Comparison of ENCODE assay signal across 1 cellular context in the genomic region with DNA sequence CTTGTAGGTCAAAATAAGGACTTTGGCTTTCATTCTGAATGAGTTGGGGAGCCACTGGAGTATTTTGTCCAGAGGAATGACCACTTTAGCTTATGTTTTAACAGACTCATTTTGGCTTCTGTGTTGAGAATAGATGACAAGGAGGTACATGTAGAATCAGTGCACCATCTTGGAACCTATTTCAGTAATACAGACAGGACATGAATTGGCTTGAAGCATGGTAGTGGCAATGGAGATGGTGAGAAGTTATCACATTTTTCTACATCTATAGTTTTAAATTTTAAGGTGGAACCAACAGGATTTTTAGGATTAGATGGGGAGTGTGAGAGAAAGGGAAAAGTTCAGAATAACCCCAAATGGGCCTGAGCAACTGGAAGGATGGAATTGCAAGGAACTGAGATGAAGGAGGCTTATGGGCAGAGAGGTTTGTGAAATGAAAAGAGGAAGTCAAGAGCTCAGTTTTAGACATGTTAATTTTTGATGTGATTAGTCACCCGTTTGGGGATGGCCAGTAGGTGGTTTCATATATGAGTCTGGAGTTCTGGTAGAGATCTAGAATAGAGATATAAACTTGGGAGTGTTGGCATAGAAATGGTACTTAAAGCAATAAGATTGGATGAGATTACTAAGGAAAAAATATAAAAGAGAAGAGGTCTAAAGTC.
TF ChIP-seq lines count a peak whose summit lies in the region.

No MANE protein-coding gene starts in this region.

TF ChIP-seq in SK-N-SH, 30 proteins besides CTCF, POLR2A, EP300 and RAD21 (continued from another document):
- TF ChIP-seq, protein P1, sequence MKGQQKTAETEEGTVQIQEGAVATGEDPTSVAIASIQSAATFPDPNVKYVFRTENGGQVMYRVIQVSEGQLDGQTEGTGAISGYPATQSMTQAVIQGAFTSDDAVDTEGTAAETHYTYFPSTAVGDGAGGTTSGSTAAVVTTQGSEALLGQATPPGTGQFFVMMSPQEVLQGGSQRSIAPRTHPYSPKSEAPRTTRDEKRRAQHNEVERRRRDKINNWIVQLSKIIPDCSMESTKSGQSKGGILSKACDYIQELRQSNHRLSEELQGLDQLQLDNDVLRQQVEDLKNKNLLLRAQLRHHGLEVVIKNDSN (IDR thresholded peaks at IDR 0.05; ENCODE audit: borderline replicate concordance, low read depth): no peak
- TF ChIP-seq NRF1 (IDR thresholded peaks at IDR 0.05; ENCODE audit: low read depth, low read length): no peak
- TF ChIP-seq TAF1 (IDR thresholded peaks at IDR 0.05; ENCODE audit: borderline replicate concordance, low read depth, low read length): no peak
- no peak for TF ChIP-seq TCF12 (IDR thresholded peaks at IDR 0.05)
- no peak for TF ChIP-seq FOXJ3 (CRISPR knock-in tag; IDR thresholded peaks at IDR 0.05)
- no peak for TF ChIP-seq RXRA (IDR thresholded peaks at IDR 0.05; ENCODE audit: borderline replicate concordance, low read depth)
- no peak for TF ChIP-seq POLR2AphosphoS5 (IDR thresholded peaks at IDR 0.05; ENCODE audit: low read depth, low read length)
- no peak for TF ChIP-seq GATA2 (CRISPR knock-in tag; IDR thresholded peaks at IDR 0.05)
- TF ChIP-seq FOXM1 (IDR thresholded peaks at IDR 0.05; ENCODE audit: low read depth): no peak
- TF ChIP-seq, protein P2, sequence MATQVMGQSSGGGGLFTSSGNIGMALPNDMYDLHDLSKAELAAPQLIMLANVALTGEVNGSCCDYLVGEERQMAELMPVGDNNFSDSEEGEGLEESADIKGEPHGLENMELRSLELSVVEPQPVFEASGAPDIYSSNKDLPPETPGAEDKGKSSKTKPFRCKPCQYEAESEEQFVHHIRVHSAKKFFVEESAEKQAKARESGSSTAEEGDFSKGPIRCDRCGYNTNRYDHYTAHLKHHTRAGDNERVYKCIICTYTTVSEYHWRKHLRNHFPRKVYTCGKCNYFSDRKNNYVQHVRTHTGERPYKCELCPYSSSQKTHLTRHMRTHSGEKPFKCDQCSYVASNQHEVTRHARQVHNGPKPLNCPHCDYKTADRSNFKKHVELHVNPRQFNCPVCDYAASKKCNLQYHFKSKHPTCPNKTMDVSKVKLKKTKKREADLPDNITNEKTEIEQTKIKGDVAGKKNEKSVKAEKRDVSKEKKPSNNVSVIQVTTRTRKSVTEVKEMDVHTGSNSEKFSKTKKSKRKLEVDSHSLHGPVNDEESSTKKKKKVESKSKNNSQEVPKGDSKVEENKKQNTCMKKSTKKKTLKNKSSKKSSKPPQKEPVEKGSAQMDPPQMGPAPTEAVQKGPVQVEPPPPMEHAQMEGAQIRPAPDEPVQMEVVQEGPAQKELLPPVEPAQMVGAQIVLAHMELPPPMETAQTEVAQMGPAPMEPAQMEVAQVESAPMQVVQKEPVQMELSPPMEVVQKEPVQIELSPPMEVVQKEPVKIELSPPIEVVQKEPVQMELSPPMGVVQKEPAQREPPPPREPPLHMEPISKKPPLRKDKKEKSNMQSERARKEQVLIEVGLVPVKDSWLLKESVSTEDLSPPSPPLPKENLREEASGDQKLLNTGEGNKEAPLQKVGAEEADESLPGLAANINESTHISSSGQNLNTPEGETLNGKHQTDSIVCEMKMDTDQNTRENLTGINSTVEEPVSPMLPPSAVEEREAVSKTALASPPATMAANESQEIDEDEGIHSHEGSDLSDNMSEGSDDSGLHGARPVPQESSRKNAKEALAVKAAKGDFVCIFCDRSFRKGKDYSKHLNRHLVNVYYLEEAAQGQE (IDR thresholded peaks at IDR 0.05; ENCODE audit: low read depth, low read length): no peak
- TF ChIP-seq SMC3 (IDR thresholded peaks at IDR 0.05; ENCODE audit: low read depth, low read length): no peak
- TF ChIP-seq, protein P3, sequence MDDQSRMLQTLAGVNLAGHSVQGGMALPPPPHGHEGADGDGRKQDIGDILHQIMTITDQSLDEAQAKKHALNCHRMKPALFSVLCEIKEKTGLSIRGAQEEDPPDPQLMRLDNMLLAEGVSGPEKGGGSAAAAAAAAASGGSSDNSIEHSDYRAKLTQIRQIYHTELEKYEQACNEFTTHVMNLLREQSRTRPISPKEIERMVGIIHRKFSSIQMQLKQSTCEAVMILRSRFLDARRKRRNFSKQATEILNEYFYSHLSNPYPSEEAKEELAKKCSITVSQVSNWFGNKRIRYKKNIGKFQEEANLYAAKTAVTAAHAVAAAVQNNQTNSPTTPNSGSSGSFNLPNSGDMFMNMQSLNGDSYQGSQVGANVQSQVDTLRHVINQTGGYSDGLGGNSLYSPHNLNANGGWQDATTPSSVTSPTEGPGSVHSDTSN (IDR thresholded peaks at IDR 0.05): no peak
- TF ChIP-seq, protein P4, sequence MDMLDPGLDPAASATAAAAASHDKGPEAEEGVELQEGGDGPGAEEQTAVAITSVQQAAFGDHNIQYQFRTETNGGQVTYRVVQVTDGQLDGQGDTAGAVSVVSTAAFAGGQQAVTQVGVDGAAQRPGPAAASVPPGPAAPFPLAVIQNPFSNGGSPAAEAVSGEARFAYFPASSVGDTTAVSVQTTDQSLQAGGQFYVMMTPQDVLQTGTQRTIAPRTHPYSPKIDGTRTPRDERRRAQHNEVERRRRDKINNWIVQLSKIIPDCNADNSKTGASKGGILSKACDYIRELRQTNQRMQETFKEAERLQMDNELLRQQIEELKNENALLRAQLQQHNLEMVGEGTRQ (IDR thresholded peaks at IDR 0.05; ENCODE audit: borderline replicate concordance, low read depth, low read length): no peak
- TF ChIP-seq RCOR1 (IDR thresholded peaks at IDR 0.05; ENCODE audit: low read length): no peak
- no peak for TF ChIP-seq FOSL2 (IDR thresholded peaks at IDR 0.05; ENCODE audit: borderline replicate concordance, low read depth)
